Comparison of ENCODE assay signal across 20 cellular contexts in genomic region chr1:109556563-109556962, GRCh38. TPM values are rescaled to one million over a fixed set of nuclear protein-coding genes. Genes with fewer than 3 reads are reported as not detected.
"Had no signal": no experiment of that assay in that cellular context is flagged by ENCODE, and none has a peak within 500 bp of the region (broad histone marks: within the 10 kb centered on the region; RNA-seq: fewer than 3 reads in every experiment).

No MANE protein-coding gene starts in this region.

- H3K9me3 ChIP-seq: body of pancreas, colonic mucosa, right lobe of liver, stomach had no signal

- H2AFZ ChIP-seq: parathyroid adenoma had no signal

- H3K27ac Mint-ChIP-seq: activated naive CD8-positive, alpha-beta T cell treated with anti-CD3 and anti-CD28 coated beads, Interleukin-2, amount 10 ng/mL, durations not matched to agents 7 days and 5 days; type B pancreatic cell had no signal

- DNase-seq: activated CD4-positive, CD25-positive, alpha-beta regulatory T cell treated with anti-CD3 and anti-CD28 coated beads, Interleukin-2, amount 50 U/mL, for 72 hours; activated gamma-delta T cell; activated naive CD8-positive, alpha-beta T cell treated with anti-CD3 and anti-CD28 coated beads, Interleukin-2, amount 10 ng/mL, durations not matched to agents 7 days and 5 days; body of pancreas; central memory CD4-positive, alpha-beta T cell; colonic mucosa; immature natural killer cell; kidney glomerular epithelial cell; naive thymus-derived CD4-positive, alpha-beta T cell; right lobe of liver; stimulated activated CD4-positive, alpha-beta T cell treated with anti-CD3 and anti-CD28 coated beads, Interleukin-4, amount 100 ng/mL, for 1 hour; stomach had no signal

- H3K4me3 Mint-ChIP-seq: activated naive CD8-positive, alpha-beta T cell treated with anti-CD3 and anti-CD28 coated beads, Interleukin-2, amount 10 ng/mL, durations not matched to agents 7 days and 5 days; immature natural killer cell; memory B cell; type B pancreatic cell had no signal

- H3K9ac ChIP-seq: parathyroid adenoma had no signal

- H3K4me3 ChIP-seq: body of pancreas, colonic mucosa, right lobe of liver, smooth muscle cell, stomach had no signal

- H3K36me3 ChIP-seq: colonic mucosa, right lobe of liver, stomach had no signal

- H3K27ac ChIP-seq: body of pancreas, colonic mucosa, parathyroid adenoma, right lobe of liver, stomach had no signal

- H3K9me3 Mint-ChIP-seq: immature natural killer cell, memory B cell, type B pancreatic cell had no signal

- ATAC-seq: body of pancreas, esophagus mucosa had no signal

- H3K4me1 ChIP-seq: colonic mucosa, parathyroid adenoma, right lobe of liver had no signal

- H3K36me3 Mint-ChIP-seq: immature natural killer cell, type B pancreatic cell had no signal

- H3K27me3 Mint-ChIP-seq: activated naive CD8-positive, alpha-beta T cell treated with anti-CD3 and anti-CD28 coated beads, Interleukin-2, amount 10 ng/mL, durations not matched to agents 7 days and 5 days; memory B cell; naive thymus-derived CD4-positive, alpha-beta T cell; type B pancreatic cell had no signal

- H3K4me2 ChIP-seq: smooth muscle cell had no signal

- H3K27me3 ChIP-seq: body of pancreas, colonic mucosa, right lobe of liver, stomach had no signal

RNA-seq across cellular contexts. Expression of gene GPR61, which starts 16.9 kb away (rescaled TPM):
- total RNA-seq: activated CD8-positive, alpha-beta memory T cell treated with anti-CD3 and anti-CD28 coated beads for 36 hours; body of pancreas; colonic mucosa; esophagus mucosa; fibroblast of villous mesenchyme; liver; right lobe of liver; smooth muscle cell; stomach had no signal
- polyA plus RNA-seq: immature natural killer cell had no signal
